In the genomic region with DNA sequence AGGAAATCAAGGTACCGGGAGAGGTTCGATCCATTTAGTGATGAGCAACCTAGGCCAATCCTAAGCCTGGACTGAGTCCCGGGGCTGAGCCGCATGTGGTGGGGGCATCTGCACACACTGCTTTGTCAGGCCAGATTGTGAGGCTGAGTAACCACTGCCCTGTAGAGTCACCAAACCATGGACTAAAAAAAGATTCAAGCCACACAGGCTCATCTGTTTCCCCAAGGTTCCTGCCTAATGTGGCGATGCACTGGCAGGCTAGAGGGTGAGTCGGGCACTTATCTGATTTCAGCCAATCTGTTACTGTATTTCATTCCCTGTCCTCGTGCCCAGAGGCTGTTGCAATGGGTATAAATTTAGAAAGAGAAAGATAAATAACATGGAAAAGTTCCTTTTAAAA, we compare ENCODE assay signal across 13 cellular contexts.
A peak's percentile ranks its signal among the peaks of the same experiment; 100 is the strongest.
DNase-seq lines count a peak whose midpoint lies in the region; ATAC-seq lines count a peak whose summit lies in the region.
"Had no signal": no experiment of that assay in that cellular context is flagged by ENCODE, and none has a peak within 500 bp of the region (broad histone marks: within the 10 kb centered on the region; RNA-seq: fewer than 3 reads in every experiment).

No MANE protein-coding gene starts in this region.

- WGBS in right cardiac atrium = 58% methylated on average over 7 of the region's 7 CpGs

- H3K4me3 ChIP-seq in right cardiac atrium (ENCODE audit: low read length) = no peak overlapping the region
- H3K4me3 ChIP-seq: neural progenitor cell had no signal

- intact Hi-C loops in right cardiac atrium (cut with DNase I) = no loop called here
- intact Hi-C loops in activated CD4-positive, alpha-beta T cell treated with anti-CD3 and anti-CD28 coated beads for 36 hours (cut with DNase I, micrococcal nuclease) = loop anchor here (5.0 kb wide), 2 partner anchors 273 to 293 kb away; no protein-coding TSS in a partner anchor

- H3K27ac Mint-ChIP-seq in stimulated activated naive CD8-positive, alpha-beta T cell treated with anti-CD3 and anti-CD28 coated beads, Interleukin-15, amount 100 ng/mL, for 72 hours = no peak overlapping the region
- no peak overlapping the region for H3K27ac Mint-ChIP-seq in activated CD4-positive, alpha-beta T cell treated with anti-CD3 and anti-CD28 coated beads for 36 hours
- H3K27ac Mint-ChIP-seq: activated naive CD8-positive, alpha-beta T cell treated with anti-CD3 and anti-CD28 coated beads, Interleukin-2, amount 10 ng/mL, durations not matched to agents 7 days and 5 days; neural progenitor cell had no signal

- no peaks in the 10 kb centered on the region for H3K9me3 ChIP-seq in right cardiac atrium (ENCODE audit: control insufficient read depth, low read length)

- no peaks in the 10 kb centered on the region for H3K27me3 Mint-ChIP-seq in stimulated activated naive CD8-positive, alpha-beta T cell treated with anti-CD3 and anti-CD28 coated beads, Interleukin-15, amount 100 ng/mL, for 72 hours
- no peaks in the 10 kb centered on the region for H3K27me3 Mint-ChIP-seq in activated CD4-positive, alpha-beta T cell treated with anti-CD3 and anti-CD28 coated beads for 36 hours
- H3K27me3 Mint-ChIP-seq: activated naive CD8-positive, alpha-beta T cell treated with anti-CD3 and anti-CD28 coated beads, Interleukin-2, amount 10 ng/mL, durations not matched to agents 7 days and 5 days had no signal

- POLR2A ChIA-PET in activated CD4-positive, alpha-beta T cell treated with anti-CD3 and anti-CD28 coated beads for 36 hours (lab: Charles Lee) = no interaction called here

- DNase-seq in stimulated activated naive CD8-positive, alpha-beta T cell treated with anti-CD3 and anti-CD28 coated beads, Interleukin-15, amount 100 ng/mL, for 72 hours = no peak
- no peak for DNase-seq in stimulated activated naive CD8-positive, alpha-beta T cell treated with anti-CD3 and anti-CD28 coated beads, Interleukin-15, Interleukin-2, amounts not matched to agents 100 U/mL and 50 U/mL, for 24 hours
- DNase-seq in amniotic stem cell (lab: John Stamatoyannopoulos, UW) = peak; percentile 15
- DNase-seq in right cardiac atrium = peak in 1 of 3 donors; percentile 18
- no peak for DNase-seq in HuH-7.5 (ENCODE audit: low spot score)
- no peak for DNase-seq in epidermal melanocyte (ENCODE audit: insufficient read length, low spot score)
- no peak for DNase-seq in activated CD4-positive, alpha-beta T cell treated with anti-CD3 and anti-CD28 coated beads for 36 hours
- DNase-seq in stimulated activated naive CD4-positive, alpha-beta T cell (lab: John Stamatoyannopoulos, UW) = no peak
- DNase-seq: activated CD4-positive, CD25-positive, alpha-beta regulatory T cell treated with anti-CD3 and anti-CD28 coated beads, Interleukin-2, amount 50 U/mL, for 72 hours; activated naive CD8-positive, alpha-beta T cell treated with anti-CD3 and anti-CD28 coated beads, Interleukin-2, amount 10 ng/mL, durations not matched to agents 7 days and 5 days; AML-193 had no signal

- no peak overlapping the region for H3K4me3 Mint-ChIP-seq in stimulated activated naive CD8-positive, alpha-beta T cell treated with anti-CD3 and anti-CD28 coated beads, Interleukin-15, amount 100 ng/mL, for 72 hours
- no peak overlapping the region for H3K4me3 Mint-ChIP-seq in activated CD4-positive, alpha-beta T cell treated with anti-CD3 and anti-CD28 coated beads for 36 hours
- H3K4me3 Mint-ChIP-seq: activated naive CD8-positive, alpha-beta T cell treated with anti-CD3 and anti-CD28 coated beads, Interleukin-2, amount 10 ng/mL, durations not matched to agents 7 days and 5 days; neural progenitor cell had no signal

- H3K4me1 ChIP-seq in right cardiac atrium (ENCODE audit: control insufficient read depth, insufficient read depth, low read length) = peaks cover 2% of the 10 kb centered on the region

- no peaks in the 10 kb centered on the region for H3K9me3 Mint-ChIP-seq in stimulated activated naive CD8-positive, alpha-beta T cell treated with anti-CD3 and anti-CD28 coated beads, Interleukin-15, amount 100 ng/mL, for 72 hours
- no peaks in the 10 kb centered on the region for H3K9me3 Mint-ChIP-seq in activated CD4-positive, alpha-beta T cell treated with anti-CD3 and anti-CD28 coated beads for 36 hours (ENCODE audit: low read depth)
- H3K9me3 Mint-ChIP-seq: activated naive CD8-positive, alpha-beta T cell treated with anti-CD3 and anti-CD28 coated beads, Interleukin-2, amount 10 ng/mL, durations not matched to agents 7 days and 5 days; neural progenitor cell had no signal

- CTCF ChIA-PET in activated CD4-positive, alpha-beta T cell treated with anti-CD3 and anti-CD28 coated beads for 36 hours (lab: Charles Lee) = interaction anchor here (0.6 to 1.1 kb wide), 2 partner anchors 9 to 11 kb away, joined by 4 to 5 read pairs; no protein-coding TSS in a partner anchor

- H3K27me3 ChIP-seq in right cardiac atrium (ENCODE audit: control insufficient read depth, insufficient read depth) = no peaks in the 10 kb centered on the region
- H3K27me3 ChIP-seq: neural progenitor cell had no signal

- H3K4me1 Mint-ChIP-seq in stimulated activated naive CD8-positive, alpha-beta T cell treated with anti-CD3 and anti-CD28 coated beads, Interleukin-15, amount 100 ng/mL, for 72 hours = peaks cover 63% of the 10 kb centered on the region
- peaks cover 38% of the 10 kb centered on the region for H3K4me1 Mint-ChIP-seq in activated CD4-positive, alpha-beta T cell treated with anti-CD3 and anti-CD28 coated beads for 36 hours

- ATAC-seq in stimulated activated naive CD8-positive, alpha-beta T cell treated with anti-CD3 and anti-CD28 coated beads, Interleukin-15, amount 100 ng/mL, for 72 hours = peak; percentile 14
- no peak for ATAC-seq in stimulated activated naive CD8-positive, alpha-beta T cell treated with anti-CD3 and anti-CD28 coated beads, Interleukin-15, Interleukin-2, amounts not matched to agents 100 U/mL and 50 U/mL, for 24 hours
- ATAC-seq in right cardiac atrium = peak; percentile 69 to 76
- no peak for ATAC-seq in activated CD4-positive, alpha-beta T cell treated with anti-CD3 and anti-CD28 coated beads for 36 hours
- ATAC-seq: HCT116 had no signal

- peak overlapping the region; percentile 22 for H3K27ac ChIP-seq in right cardiac atrium (ENCODE audit: low read length)
- H3K27ac ChIP-seq: neural progenitor cell had no signal

- H3K36me3 Mint-ChIP-seq in activated CD4-positive, alpha-beta T cell treated with anti-CD3 and anti-CD28 coated beads for 36 hours (ENCODE audit: low read depth) = no peaks in the 10 kb centered on the region
- H3K36me3 Mint-ChIP-seq: activated naive CD8-positive, alpha-beta T cell treated with anti-CD3 and anti-CD28 coated beads, Interleukin-2, amount 10 ng/mL, durations not matched to agents 7 days and 5 days had no signal

Comparison
In these comparisons a context has a peak if more than half of its experiments do, and no peak if none do; other contexts are left out.
1. ATAC-seq: peak in stimulated activated naive CD8-positive, alpha-beta T cell treated with anti-CD3 and anti-CD28 coated beads, Interleukin-15, amount 100 ng/mL, for 72 hours (single experiment) and right cardiac atrium (2 of 2); none in stimulated activated naive CD8-positive, alpha-beta T cell treated with anti-CD3 and anti-CD28 coated beads, Interleukin-15, Interleukin-2, amounts not matched to agents 100 U/mL and 50 U/mL, for 24 hours (single experiment) and activated CD4-positive, alpha-beta T cell treated with anti-CD3 and anti-CD28 coated beads for 36 hours (single experiment).
2. intact Hi-C loops: an anchor here in activated CD4-positive, alpha-beta T cell treated with anti-CD3 and anti-CD28 coated beads for 36 hours (5.0 kb wide); none called in right cardiac atrium.